In the genomic region with DNA sequence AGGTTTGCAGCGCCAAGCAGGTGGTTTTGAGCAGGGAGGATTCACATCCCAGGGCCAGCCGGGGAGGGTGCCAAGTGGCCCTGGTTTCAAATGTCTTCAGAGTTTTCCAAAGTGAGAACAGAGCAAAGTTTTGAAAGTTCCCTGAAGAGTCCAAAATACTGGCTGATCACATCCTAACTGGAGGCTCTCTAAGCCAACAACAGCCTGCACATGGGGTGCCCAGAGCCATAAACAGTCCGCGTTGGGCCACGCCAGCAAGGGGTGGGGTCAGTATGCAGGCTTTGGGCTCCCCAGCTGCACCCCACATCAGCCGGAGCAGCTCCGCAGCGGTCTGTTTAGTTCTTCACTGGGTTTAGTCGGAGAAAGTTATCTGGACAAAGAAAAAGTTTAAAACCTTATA, we compare ENCODE assay signal across 23 cellular contexts.
DNase-seq lines count a peak whose midpoint lies in the region; ATAC-seq and TF ChIP-seq lines count a peak whose summit lies in the region.
"Had no signal": no experiment of that assay in that cellular context is flagged by ENCODE, and none has a peak within 500 bp of the region (broad histone marks: within the 10 kb centered on the region; RNA-seq: fewer than 3 reads in every experiment).

No MANE protein-coding gene starts in this region.

- H2AFZ ChIP-seq in neural progenitor cell (replicated peaks): no peak overlapping the region

- H3K9ac ChIP-seq in neural progenitor cell: peak overlapping the region; percentile 2
- H3K9ac ChIP-seq: BLaER1 treated with 17β-estradiol and CSF1 and Interleukin-3, amounts not matched to agents 10 nM and 100 nM had no signal

- H3K27ac ChIP-seq in RWPE2 (ENCODE audit: poor library complexity, severe bottlenecking) (no peak overlapping the region), neural progenitor cell (no peak overlapping the region), caudate nucleus (ENCODE audit: low read depth, low read length) (no peak overlapping the region)
- H3K27ac ChIP-seq: A549; BLaER1 treated with 17β-estradiol and CSF1 and Interleukin-3, amounts not matched to agents 10 nM and 100 nM had no signal

- H3K9me3 Mint-ChIP-seq in neural progenitor cell: no peaks in the 10 kb centered on the region
- H3K9me3 Mint-ChIP-seq: CD4-positive, alpha-beta T cell; HFFc6 had no signal

- peaks cover 6% of the 10 kb centered on the region for H3K27me3 Mint-ChIP-seq in neural progenitor cell (ENCODE audit: insufficient read depth, low read depth)

- H3K4me3 Mint-ChIP-seq in neural progenitor cell: no peak overlapping the region
- H3K4me3 Mint-ChIP-seq: CD14-positive monocyte; CD4-positive, alpha-beta T cell; CD8-positive, alpha-beta memory T cell; HFFc6 had no signal

- H3K4me1 ChIP-seq in RWPE2 (ENCODE audit: insufficient read depth, poor library complexity, severe bottlenecking) (peaks cover 2% of the 10 kb centered on the region), neural progenitor cell (no peaks in the 10 kb centered on the region)
- H3K4me1 ChIP-seq: A549, BE2C, HAP-1 had no signal

- no peaks in the 10 kb centered on the region for H3K4me1 Mint-ChIP-seq in neural progenitor cell
- H3K4me1 Mint-ChIP-seq: CD14-positive monocyte; CD8-positive, alpha-beta memory T cell had no signal

- ATAC-seq in RWPE2 (ENCODE audit: low read depth) (no peak), sciatic nerve (peak; percentile 61)
- ATAC-seq: A549 had no signal

- H3F3A ChIP-seq in neural progenitor cell (ENCODE audit: low read depth): no peaks in the 10 kb centered on the region

- no peak overlapping the region for H3K4me2 ChIP-seq in neural progenitor cell
- H3K4me2 ChIP-seq: A549; BLaER1 treated with 17β-estradiol and CSF1 and Interleukin-3, amounts not matched to agents 10 nM and 100 nM had no signal

- TF ChIP-seq CTCF in RWPE2 (IDR thresholded peaks at IDR 0.05; ENCODE audit: poor library complexity, severe bottlenecking) (no peak), neural progenitor cell (IDR thresholded peaks at IDR 0.05) (no peak)

- no peaks in the 10 kb centered on the region for H3K79me2 ChIP-seq in neural progenitor cell (ENCODE audit: low read depth)

- H3K27me3 ChIP-seq in RWPE2 (ENCODE audit: insufficient read depth, poor library complexity, severe bottlenecking) (no peaks in the 10 kb centered on the region), neural progenitor cell (no peaks in the 10 kb centered on the region)
- H3K27me3 ChIP-seq: BLaER1 treated with 17β-estradiol and CSF1 and Interleukin-3, amounts not matched to agents 10 nM and 100 nM had no signal

- H3K36me3 ChIP-seq in RWPE2 (ENCODE audit: low read depth) (no peaks in the 10 kb centered on the region), neural progenitor cell (no peaks in the 10 kb centered on the region)
- H3K36me3 ChIP-seq: BE2C; BLaER1 treated with 17β-estradiol and CSF1 and Interleukin-3, amounts not matched to agents 10 nM and 100 nM; HAP-1 had no signal

- no peaks in the 10 kb centered on the region for H3K9me3 ChIP-seq in RWPE2 (ENCODE audit: severe bottlenecking)
- H3K9me3 ChIP-seq in neural progenitor cell (ENCODE audit: low read depth): no peaks in the 10 kb centered on the region
- H3K9me3 ChIP-seq: A549; BE2C; BLaER1 treated with 17β-estradiol and CSF1 and Interleukin-3, amounts not matched to agents 10 nM and 100 nM; HAP-1 had no signal

- no peak overlapping the region for H3K27ac Mint-ChIP-seq in neural progenitor cell
- H3K27ac Mint-ChIP-seq: CD4-positive, alpha-beta T cell; CD8-positive, alpha-beta memory T cell; HFFc6 had no signal

- no peaks in the 10 kb centered on the region for H3K36me3 Mint-ChIP-seq in neural progenitor cell
- H3K36me3 Mint-ChIP-seq: CD14-positive monocyte; CD8-positive, alpha-beta memory T cell had no signal

- H3K4me3 ChIP-seq in RWPE2 (ENCODE audit: severe bottlenecking) (no peak overlapping the region), neural progenitor cell (no peak overlapping the region)
- H3K4me3 ChIP-seq: A549; BLaER1 treated with 17β-estradiol and CSF1 and Interleukin-3, amounts not matched to agents 10 nM and 100 nM; HAP-1 had no signal

- DNase-seq in RWPE2 (ENCODE audit: low spot score) (peak; percentile 33), fibroblast of gingiva (ENCODE audit: low read depth) (peak; percentile 35), neural progenitor cell (ENCODE audit: low spot score) (no peak), sciatic nerve (ENCODE audit: low spot score) (no peak), caudate nucleus (lab: John Stamatoyannopoulos, UW) (no peak), nucleus accumbens (lab: John Stamatoyannopoulos, UW) (no peak)
- no peak for DNase-seq in effector CD4-positive, alpha-beta T cell
- DNase-seq: 8988T; ACHN; AML-193; BE2C; CD4-positive, alpha-beta T cell; CD8-positive, alpha-beta memory T cell; DMS 273 treated with DMSO at 0.1 percent for 48 hours; DMS79; EL; GDM1; GOT3; HFFc6 had no signal

- intact Hi-C loops in sciatic nerve (cut with DNase I): no loop called here

- H4K20me1 ChIP-seq in neural progenitor cell (ENCODE audit: low read depth): no peaks in the 10 kb centered on the region
- H4K20me1 ChIP-seq: BLaER1 treated with 17β-estradiol and CSF1 and Interleukin-3, amounts not matched to agents 10 nM and 100 nM had no signal

Comparison
In these comparisons a context has a peak if more than half of its experiments do, and no peak if none do; other contexts are left out.
1. DNase-seq: peak in RWPE2 (single experiment) and fibroblast of gingiva (single experiment); none in neural progenitor cell (single experiment), sciatic nerve (single experiment), caudate nucleus (0 of 61), nucleus accumbens (0 of 56) and effector CD4-positive, alpha-beta T cell (single experiment).